ENCODE assay signal across 29 cellular contexts in genomic region chr18:9994701-9995100, GRCh38.
"Had no signal": no experiment of that assay in that cellular context is flagged by ENCODE, and none has a peak within 500 bp of the region (broad histone marks: within the 10 kb centered on the region; RNA-seq: fewer than 3 reads in every experiment).

No MANE protein-coding gene starts in this region.

- H3K4me3 Mint-ChIP-seq: activated naive CD8-positive, alpha-beta T cell treated with anti-CD3 and anti-CD28 coated beads for 36 hours; effector memory CD8-positive, alpha-beta T cell; naive thymus-derived CD4-positive, alpha-beta T cell; neural progenitor cell had no signal

- H3K4me1 Mint-ChIP-seq: activated naive CD8-positive, alpha-beta T cell treated with anti-CD3 and anti-CD28 coated beads for 36 hours had no signal

- H3K4me3 ChIP-seq: ascending aorta, coronary artery, heart left ventricle, left ventricle myocardium inferior, neural progenitor cell, right lobe of liver, testis, transverse colon had no signal

- ATAC-seq: activated CD4-positive, CD25-positive, alpha-beta regulatory T cell treated with anti-CD3 and anti-CD28 coated beads, Interleukin-2, amount 50 U/mL, for 24 hours; effector memory CD8-positive, alpha-beta T cell; heart left ventricle; naive thymus-derived CD4-positive, alpha-beta T cell; stimulated activated naive CD8-positive, alpha-beta T cell treated with anti-CD3 and anti-CD28 coated beads, Interleukin-15, Interleukin-2, amounts not matched to agents 100 U/mL and 50 U/mL, for 24 hours had no signal

- H3K27ac Mint-ChIP-seq: activated naive CD8-positive, alpha-beta T cell treated with anti-CD3 and anti-CD28 coated beads for 36 hours; effector memory CD8-positive, alpha-beta T cell; naive thymus-derived CD4-positive, alpha-beta T cell; neural progenitor cell had no signal

- H3K27ac ChIP-seq: ascending aorta, brain microvascular endothelial cell, coronary artery, heart left ventricle, left ventricle myocardium inferior, neural progenitor cell, right lobe of liver, testis, transverse colon, WERI-Rb-1 had no signal

- H3K9me3 ChIP-seq: right lobe of liver, testis had no signal

- H3K4me1 ChIP-seq: ascending aorta, neural progenitor cell, right lobe of liver, transverse colon had no signal

- H3K36me3 Mint-ChIP-seq: activated naive CD8-positive, alpha-beta T cell treated with anti-CD3 and anti-CD28 coated beads for 36 hours had no signal

- H3K27me3 ChIP-seq: ascending aorta, brain microvascular endothelial cell, dorsolateral prefrontal cortex, heart left ventricle, neural progenitor cell, right lobe of liver, testis, transverse colon had no signal

- DNase-seq: activated CD4-positive, alpha-beta T cell treated with anti-CD3 and anti-CD28 coated beads for 48 hours; activated CD4-positive, alpha-beta T cell treated with anti-CD3 and anti-CD28 coated beads, Interleukin-2, amount 50 U/mL, for 48 hours; activated CD8-positive, alpha-beta memory T cell treated with anti-CD3 and anti-CD28 coated beads for 24 hours; activated effector memory CD4-positive, alpha-beta T cell treated with Interleukin-2 at 50 U/mL for 16 hours; activated naive CD4-positive, alpha-beta T cell treated with Interleukin-2 at 50 U/mL for 16 hours; activated naive CD8-positive, alpha-beta T cell treated with anti-CD3 and anti-CD28 coated beads for 36 hours; brain microvascular endothelial cell; dorsolateral prefrontal cortex; effector memory CD8-positive, alpha-beta T cell; erythroblast; foreskin fibroblast; heart left ventricle; left ventricle myocardium inferior; mammary epithelial cell; midbrain; naive thymus-derived CD4-positive, alpha-beta T cell; occipital lobe; right lobe of liver; stimulated activated CD4-positive, alpha-beta T cell treated with anti-CD3 and anti-CD28 coated beads, Interleukin-2, amount 100 ng/mL, for 48 hours; stimulated activated naive CD8-positive, alpha-beta T cell treated with anti-CD3 and anti-CD28 coated beads, Interleukin-15, Interleukin-2, amounts not matched to agents 100 U/mL and 50 U/mL, for 24 hours; T-helper 1 cell; T-helper 9 cell; testis; transverse colon; WERI-Rb-1 had no signal
